In the genomic region with DNA sequence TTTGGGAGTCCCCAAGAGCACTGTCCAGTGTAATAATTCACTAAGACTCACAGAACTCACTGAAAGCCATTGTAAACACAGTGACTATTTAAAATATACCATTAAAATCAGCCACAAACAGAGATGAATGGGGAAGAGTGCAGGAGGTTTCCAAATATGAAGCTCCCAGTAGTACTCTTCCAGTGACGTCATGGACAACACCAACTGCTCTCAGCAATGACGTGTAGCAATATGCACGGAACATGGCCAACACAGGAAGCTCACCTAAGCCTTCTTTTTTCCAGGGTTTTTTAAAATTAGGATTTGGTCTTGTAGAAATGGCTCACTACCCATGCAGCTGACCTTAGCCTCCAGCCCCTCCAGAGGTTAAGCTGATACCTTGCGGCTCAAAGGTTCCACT, we compare ENCODE assay signal across 32 cellular contexts.
"Had no signal": no experiment of that assay in that cellular context is flagged by ENCODE, and none has a peak within 500 bp of the region (broad histone marks: within the 10 kb centered on the region; RNA-seq: fewer than 3 reads in every experiment).

No MANE protein-coding gene starts in this region.

- DNase-seq: activated B cell treated with CpG ODN at 0.5 μM for 24 hours; activated CD4-positive, alpha-beta memory T cell treated with anti-CD3 and anti-CD28 coated beads for 36 hours; activated CD4-positive, alpha-beta T cell treated with anti-CD3 and anti-CD28 coated beads for 4 hours; activated CD4-positive, alpha-beta T cell treated with anti-CD3 and anti-CD28 coated beads, Interleukin-2, amount 10 ng/mL, durations not matched to agents 24 days and 14 days; activated CD4-positive, alpha-beta T cell treated with anti-CD3 and anti-CD28 coated beads, Interleukin-2, amount 50 U/mL, for 1 hour; activated CD4-positive, alpha-beta T cell treated with anti-CD3 and anti-CD28 coated beads, Interleukin-2, amount 50 U/mL, for 4 hours; activated CD4-positive, CD25-positive, alpha-beta regulatory T cell treated with anti-CD3 and anti-CD28 coated beads, Interleukin-2, amount 50 U/mL, for 72 hours; activated CD8-positive, alpha-beta memory T cell treated with anti-CD3 and anti-CD28 coated beads, Interleukin-2, amount 50 U/mL, for 4 hours; activated CD8-positive, alpha-beta T cell treated with anti-CD3 and anti-CD28 coated beads for 36 hours; activated effector memory CD4-positive, alpha-beta T cell treated with anti-CD3 and anti-CD28 coated beads, Interleukin-2, amount 50 U/mL, for 16 hours; activated gamma-delta T cell treated with Interleukin-2 at 50 U/mL for 16 hours; activated naive CD4-positive, alpha-beta T cell; activated naive CD4-positive, alpha-beta T cell treated with anti-CD3 and anti-CD28 coated beads for 36 hours; activated naive CD4-positive, alpha-beta T cell treated with anti-CD3 and anti-CD28 coated beads, Interleukin-2, amount 50 U/mL, for 16 hours; activated naive CD8-positive, alpha-beta T cell treated with anti-CD3 and anti-CD28 coated beads for 36 hours; activated T-cell treated with anti-CD3 and anti-CD28 coated beads, Interleukin-2, amount 50 U/mL, for 4 hours; activated T-cell treated with anti-CD3 and anti-CD28 coated beads, Interleukin-2, amount 50 U/mL, for 72 hours; adrenal gland; amniotic stem cell; aorta; body of pancreas; brain microvascular endothelial cell; central memory CD4-positive, alpha-beta T cell; T-helper 1 cell; T-helper 2 cell; T-helper 9 cell had no signal

- H3K36me3 ChIP-seq: adrenal gland, brain microvascular endothelial cell, breast epithelium had no signal

- H3K4me1 ChIP-seq: adrenal gland, body of pancreas, breast epithelium had no signal

- ATAC-seq: activated CD8-positive, alpha-beta T cell treated with anti-CD3 and anti-CD28 coated beads for 36 hours; activated naive CD4-positive, alpha-beta T cell treated with anti-CD3 and anti-CD28 coated beads, Interleukin-2, amount 50 U/mL, for 72 hours; activated T-cell treated with anti-CD3 and anti-CD28 coated beads, Interleukin-2, amount 50 U/mL, for 4 hours; activated T-cell treated with anti-CD3 and anti-CD28 coated beads, Interleukin-2, amount 50 U/mL, for 72 hours; activated T-helper 17 cell treated with anti-CD3 and anti-CD28 coated beads, Interleukin-2, amount 50 U/mL, for 72 hours; body of pancreas had no signal

- H3K9me3 Mint-ChIP-seq: activated CD4-positive, alpha-beta T cell treated with anti-CD3 and anti-CD28 coated beads, Interleukin-2, amount 10 ng/mL, durations not matched to agents 24 days and 14 days; activated naive CD4-positive, alpha-beta T cell treated with anti-CD3 and anti-CD28 coated beads for 36 hours; activated naive CD4-positive, alpha-beta T cell treated with anti-CD3 and anti-CD28 coated beads, Interleukin-2, amount 50 U/mL, for 72 hours; activated naive CD8-positive, alpha-beta T cell treated with anti-CD3 and anti-CD28 coated beads for 36 hours; activated T-cell treated with anti-CD3 and anti-CD28 coated beads, Interleukin-2, amount 50 U/mL, for 72 hours; activated T-helper 1 cell treated with anti-CD3 and anti-CD28 coated beads, Interleukin-12 subunit alpha, Interleukin-12 subunit beta, Interleukin-2, Interleukin-4 antibody, amounts not matched to agents 30 ng/mL and 10 ng/mL and 1 ng/mL, durations not matched to agents 14 hours and 24 hours and 36 hours; activated T-helper 17 cell treated with anti-CD3 and anti-CD28 coated beads, Interleukin-2, amount 50 U/mL, for 72 hours had no signal

- H3K4me3 ChIP-seq: adrenal gland, body of pancreas, breast epithelium had no signal

- H3K9me3 ChIP-seq: adrenal gland, body of pancreas, breast epithelium had no signal

- H3K4me1 Mint-ChIP-seq: activated B cell treated with CpG ODN at 0.5 μM for 24 hours; activated CD4-positive, alpha-beta T cell treated with anti-CD3 and anti-CD28 coated beads, Interleukin-2, amount 10 ng/mL, durations not matched to agents 24 days and 14 days; activated naive CD8-positive, alpha-beta T cell treated with anti-CD3 and anti-CD28 coated beads for 36 hours; activated T-helper 17 cell treated with anti-CD3 and anti-CD28 coated beads, Interleukin-2, amount 50 U/mL, for 72 hours had no signal

- H3K27ac ChIP-seq: adrenal gland, body of pancreas, brain microvascular endothelial cell, breast epithelium had no signal

- H3K27me3 Mint-ChIP-seq: activated B cell treated with CpG ODN at 0.5 μM for 24 hours; activated CD4-positive, alpha-beta memory T cell treated with anti-CD3 and anti-CD28 coated beads for 36 hours; activated CD4-positive, alpha-beta T cell treated with anti-CD3 and anti-CD28 coated beads, Interleukin-2, amount 10 ng/mL, durations not matched to agents 24 days and 14 days; activated CD8-positive, alpha-beta T cell treated with anti-CD3 and anti-CD28 coated beads for 36 hours; activated naive CD8-positive, alpha-beta T cell treated with anti-CD3 and anti-CD28 coated beads for 36 hours; activated T-helper 17 cell treated with anti-CD3 and anti-CD28 coated beads, Interleukin-2, amount 50 U/mL, for 72 hours had no signal

- H3K36me3 Mint-ChIP-seq: activated CD4-positive, alpha-beta memory T cell treated with anti-CD3 and anti-CD28 coated beads for 36 hours; activated naive CD4-positive, alpha-beta T cell treated with anti-CD3 and anti-CD28 coated beads, Interleukin-2, amount 50 U/mL, for 72 hours; activated naive CD8-positive, alpha-beta T cell treated with anti-CD3 and anti-CD28 coated beads for 36 hours had no signal

- H3K27ac Mint-ChIP-seq: activated B cell treated with CpG ODN at 0.5 μM for 24 hours; activated CD4-positive, alpha-beta memory T cell treated with anti-CD3 and anti-CD28 coated beads for 36 hours; activated CD4-positive, alpha-beta T cell treated with anti-CD3 and anti-CD28 coated beads, Interleukin-2, amount 10 ng/mL, durations not matched to agents 24 days and 14 days; activated CD8-positive, alpha-beta T cell treated with anti-CD3 and anti-CD28 coated beads for 36 hours; activated naive CD4-positive, alpha-beta T cell treated with anti-CD3 and anti-CD28 coated beads for 36 hours; activated naive CD4-positive, alpha-beta T cell treated with anti-CD3 and anti-CD28 coated beads, Interleukin-2, amount 50 U/mL, for 72 hours; activated naive CD8-positive, alpha-beta T cell treated with anti-CD3 and anti-CD28 coated beads for 36 hours; activated T-cell treated with anti-CD3 and anti-CD28 coated beads, Interleukin-2, amount 50 U/mL, for 72 hours; activated T-helper 1 cell treated with anti-CD3 and anti-CD28 coated beads, Interleukin-12 subunit alpha, Interleukin-12 subunit beta, Interleukin-2, Interleukin-4 antibody, amounts not matched to agents 30 ng/mL and 10 ng/mL and 1 ng/mL, durations not matched to agents 14 hours and 24 hours and 36 hours; activated T-helper 17 cell treated with anti-CD3 and anti-CD28 coated beads, Interleukin-2, amount 50 U/mL, for 72 hours; T-helper 1 cell treated with Interleukin-12 subunit alpha and Interleukin-12 subunit beta and Interleukin-4 antibody, amounts not matched to agents 30 μg/mL and 1 μg/mL, for 36 hours; T-helper 2 cell treated with Interferon-gamma antibody and Interleukin-4, amounts not matched to agents 5 μg/mL and 100 μg/mL, for 36 hours had no signal

- H3K27me3 ChIP-seq: adrenal gland, body of pancreas, brain microvascular endothelial cell, breast epithelium had no signal

- H3K4me3 Mint-ChIP-seq: activated B cell treated with CpG ODN at 0.5 μM for 24 hours; activated CD4-positive, alpha-beta memory T cell treated with anti-CD3 and anti-CD28 coated beads for 36 hours; activated CD4-positive, alpha-beta T cell treated with anti-CD3 and anti-CD28 coated beads, Interleukin-2, amount 10 ng/mL, durations not matched to agents 24 days and 14 days; activated CD8-positive, alpha-beta T cell treated with anti-CD3 and anti-CD28 coated beads for 36 hours; activated naive CD4-positive, alpha-beta T cell treated with anti-CD3 and anti-CD28 coated beads for 36 hours; activated naive CD8-positive, alpha-beta T cell treated with anti-CD3 and anti-CD28 coated beads for 36 hours; activated T-cell treated with anti-CD3 and anti-CD28 coated beads, Interleukin-2, amount 50 U/mL, for 4 hours; activated T-cell treated with anti-CD3 and anti-CD28 coated beads, Interleukin-2, amount 50 U/mL, for 72 hours; activated T-helper 1 cell treated with anti-CD3 and anti-CD28 coated beads, Interleukin-12 subunit alpha, Interleukin-12 subunit beta, Interleukin-2, Interleukin-4 antibody, amounts not matched to agents 30 ng/mL and 10 ng/mL and 1 ng/mL, durations not matched to agents 14 hours and 24 hours and 36 hours; activated T-helper 17 cell treated with anti-CD3 and anti-CD28 coated beads, Interleukin-2, amount 50 U/mL, for 72 hours; T-helper 1 cell treated with Interleukin-12 subunit alpha and Interleukin-12 subunit beta and Interleukin-4 antibody, amounts not matched to agents 30 μg/mL and 1 μg/mL, for 36 hours; T-helper 2 cell treated with Interferon-gamma antibody and Interleukin-4, amounts not matched to agents 5 μg/mL and 100 μg/mL, for 36 hours had no signal
